Comparison of ENCODE assay signal across 10 cellular contexts in the genomic region with DNA sequence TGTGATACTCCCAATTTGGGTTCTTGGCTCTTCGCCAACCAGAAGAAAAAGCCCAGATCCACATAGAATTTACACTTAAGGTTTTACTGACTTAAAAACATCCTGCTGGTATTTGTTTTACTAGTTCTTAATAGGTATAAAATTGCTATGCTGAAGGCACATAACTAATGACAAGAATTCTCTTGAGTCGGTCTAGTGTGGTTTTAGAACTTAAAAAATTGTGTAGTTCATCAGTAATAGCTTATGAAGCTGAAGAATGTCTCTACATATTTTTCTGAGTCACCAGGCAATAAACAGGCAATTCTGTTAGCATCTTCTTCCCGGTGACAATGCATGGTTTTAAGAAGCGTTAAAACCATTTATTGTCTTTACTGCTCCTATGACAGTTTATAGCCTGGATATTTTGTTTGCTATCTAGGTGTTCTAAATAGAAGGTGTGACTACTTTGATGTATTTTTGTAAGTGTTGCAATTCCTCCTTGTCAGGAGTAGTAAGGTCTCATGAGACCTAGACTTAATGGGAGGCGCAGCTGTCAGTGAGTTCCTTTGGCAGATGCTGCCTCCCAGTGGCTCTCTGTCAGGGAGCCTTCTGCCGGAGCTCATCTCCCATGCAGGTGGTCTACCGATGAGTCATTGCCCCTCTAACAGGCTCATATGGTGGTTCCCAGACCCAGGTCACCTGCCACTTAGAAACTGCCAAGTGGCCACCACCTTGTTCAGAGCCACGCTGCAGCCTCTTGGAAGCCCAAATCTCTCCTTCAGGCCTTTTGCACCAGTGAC.
DNase-seq lines count a peak whose midpoint lies in the region; ATAC-seq and TF ChIP-seq lines count a peak whose summit lies in the region.
"Had no signal": no experiment of that assay in that cellular context is flagged by ENCODE, and none has a peak within 500 bp of the region (broad histone marks: within the 10 kb centered on the region; RNA-seq: fewer than 3 reads in every experiment).

No MANE protein-coding gene starts in this region.

- TF ChIP-seq EP300 in transverse colon (IDR thresholded peaks at IDR 0.05; ENCODE audit: low read depth) = no peak

- no peak overlapping the region for H3K4me3 Mint-ChIP-seq in activated naive CD4-positive, alpha-beta T cell treated with anti-CD3 and anti-CD28 coated beads for 36 hours
- H3K4me3 Mint-ChIP-seq in activated naive CD4-positive, alpha-beta T cell treated with anti-CD3 and anti-CD28 coated beads, Interleukin-2, amount 10 ng/mL, durations not matched to agents 7 days and 5 days = no peak overlapping the region
- H3K4me3 Mint-ChIP-seq: CD8-positive, alpha-beta memory T cell had no signal

- WGBS in transverse colon (ENCODE audit: low coverage in 1 of 2), 2 donors = 43 to 44% methylated on average over 4 to 8 of the region's 8 CpGs

- no peaks in the 10 kb centered on the region for H3K27me3 ChIP-seq in transverse colon

- no peaks in the 10 kb centered on the region for H3K36me3 ChIP-seq in transverse colon

- no peak overlapping the region for H3K27ac ChIP-seq in transverse colon

- H3K9me3 Mint-ChIP-seq in activated naive CD4-positive, alpha-beta T cell treated with anti-CD3 and anti-CD28 coated beads for 36 hours = no peaks in the 10 kb centered on the region
- no peaks in the 10 kb centered on the region for H3K9me3 Mint-ChIP-seq in activated naive CD4-positive, alpha-beta T cell treated with anti-CD3 and anti-CD28 coated beads, Interleukin-2, amount 10 ng/mL, durations not matched to agents 7 days and 5 days
- H3K9me3 Mint-ChIP-seq: CD8-positive, alpha-beta memory T cell had no signal

- H3K27me3 Mint-ChIP-seq in activated naive CD4-positive, alpha-beta T cell treated with anti-CD3 and anti-CD28 coated beads for 36 hours (ENCODE audit: low read depth) = peaks cover 1% of the 10 kb centered on the region
- H3K27me3 Mint-ChIP-seq in activated naive CD4-positive, alpha-beta T cell treated with anti-CD3 and anti-CD28 coated beads, Interleukin-2, amount 10 ng/mL, durations not matched to agents 7 days and 5 days = no peaks in the 10 kb centered on the region

- H3K36me3 Mint-ChIP-seq in activated naive CD4-positive, alpha-beta T cell treated with anti-CD3 and anti-CD28 coated beads for 36 hours (ENCODE audit: low read depth) = no peaks in the 10 kb centered on the region
- no peaks in the 10 kb centered on the region for H3K36me3 Mint-ChIP-seq in activated naive CD4-positive, alpha-beta T cell treated with anti-CD3 and anti-CD28 coated beads, Interleukin-2, amount 10 ng/mL, durations not matched to agents 7 days and 5 days
- H3K36me3 Mint-ChIP-seq: CD8-positive, alpha-beta memory T cell had no signal

- intact Hi-C loops in activated naive CD4-positive, alpha-beta T cell treated with anti-CD3 and anti-CD28 coated beads for 36 hours (cut with micrococcal nuclease) = no loop called here
- intact Hi-C loops in transverse colon (cut with DNase I; ENCODE audit: low total_unique reads) = no loop called here

- in situ Hi-C loops in transverse colon (cut with MboI; ENCODE audit: low pct_ligation_motif_present in 1 of 4, low pct_unique_long_range_greater_than_20kb in 1 of 4, low sequenced_read_pairs in 3 of 4) = loop anchor here in 3 of 4 donors (10.0 kb wide), 2 partner anchors 455 to 465 kb away; no protein-coding TSS in a partner anchor

- CTCF ChIA-PET in activated naive CD4-positive, alpha-beta T cell treated with anti-CD3 and anti-CD28 coated beads for 36 hours (lab: Charles Lee) = no interaction called here
- CTCF ChIA-PET in activated naive CD4-positive, alpha-beta T cell treated with anti-CD3 and anti-CD28 coated beads, Interleukin-2, amount 10 ng/mL, durations not matched to agents 7 days and 5 days (lab: Charles Lee) = no interaction called here

- TF ChIP-seq CTCF in transverse colon (IDR thresholded peaks at IDR 0.05) = no peak

- ATAC-seq in HG02840 (IDR thresholded peaks at IDR 0.05; ENCODE audit: low FRiP score, unreplicated experiment) = no peak

- no peaks in the 10 kb centered on the region for H3K4me1 Mint-ChIP-seq in activated naive CD4-positive, alpha-beta T cell treated with anti-CD3 and anti-CD28 coated beads for 36 hours (ENCODE audit: low read depth)
- H3K4me1 Mint-ChIP-seq in activated naive CD4-positive, alpha-beta T cell treated with anti-CD3 and anti-CD28 coated beads, Interleukin-2, amount 10 ng/mL, durations not matched to agents 7 days and 5 days = no peaks in the 10 kb centered on the region
- H3K4me1 Mint-ChIP-seq: CD8-positive, alpha-beta memory T cell had no signal

- no peak for TF ChIP-seq POLR2A in transverse colon (IDR thresholded peaks at IDR 0.05)

- peak; percentile 14 for DNase-seq in activated naive CD4-positive, alpha-beta T cell treated with anti-CD3 and anti-CD28 coated beads for 36 hours
- DNase-seq in activated naive CD4-positive, alpha-beta T cell treated with anti-CD3 and anti-CD28 coated beads, Interleukin-2, amount 10 ng/mL, durations not matched to agents 7 days and 5 days = no peak
- DNase-seq in NCI-H82 (lab: John Stamatoyannopoulos, UW) (peak; percentile 86), globus pallidus (ENCODE audit: low spot score) (peak; percentile 18), transverse colon (peak; percentile 8), COLO829 (ENCODE audit: low spot score) (no peak), SKM-1 treated with dmso at 0.1 percent for 144 hours (lab: John Stamatoyannopoulos, UW; ENCODE audit: unreplicated experiment) (no peak)
- DNase-seq: CD8-positive, alpha-beta memory T cell; GOT3 had no signal

- H3K9me3 ChIP-seq in transverse colon = no peaks in the 10 kb centered on the region

- H3K27ac Mint-ChIP-seq in activated naive CD4-positive, alpha-beta T cell treated with anti-CD3 and anti-CD28 coated beads for 36 hours = no peak overlapping the region
- H3K27ac Mint-ChIP-seq in activated naive CD4-positive, alpha-beta T cell treated with anti-CD3 and anti-CD28 coated beads, Interleukin-2, amount 10 ng/mL, durations not matched to agents 7 days and 5 days = no peak overlapping the region
- H3K27ac Mint-ChIP-seq: CD8-positive, alpha-beta memory T cell had no signal

- H3K4me3 ChIP-seq in transverse colon = no peak overlapping the region

- no peaks in the 10 kb centered on the region for H3K4me1 ChIP-seq in transverse colon

Comparison
In these comparisons a context has a peak if more than half of its experiments do, and no peak if none do; other contexts are left out.
1. DNase-seq: peak in activated naive CD4-positive, alpha-beta T cell treated with anti-CD3 and anti-CD28 coated beads for 36 hours (single experiment), NCI-H82 (single experiment), globus pallidus (single experiment) and transverse colon (single experiment); none in activated naive CD4-positive, alpha-beta T cell treated with anti-CD3 and anti-CD28 coated beads, Interleukin-2, amount 10 ng/mL, durations not matched to agents 7 days and 5 days (single experiment), COLO829 (single experiment) and SKM-1 treated with dmso at 0.1 percent for 144 hours (single experiment).